In genomic region chr1:880511-880910, GRCh38 we compare ENCODE assay signal across 2 cellular contexts. TPM values are rescaled to one million over a fixed set of nuclear protein-coding genes. Genes with fewer than 3 reads are reported as not detected.
"Had no signal": no experiment of that assay in that cellular context is flagged by ENCODE, and none has a peak within 500 bp of the region (broad histone marks: within the 10 kb centered on the region; RNA-seq: fewer than 3 reads in every experiment).

No MANE protein-coding gene starts in this region.

RNA-seq across cellular contexts. Expression of gene SAMD11, which starts 43.2 kb away (rescaled TPM):
- total RNA-seq: MCF 10A, SK-MEL-5 had no signal
